ENCODE assay signal across 23 cellular contexts in genomic region chr1:245041058-245041698, GRCh38.
"Had no signal": no experiment of that assay in that cellular context is flagged by ENCODE, and none has a peak within 500 bp of the region (broad histone marks: within the 10 kb centered on the region; RNA-seq: fewer than 3 reads in every experiment).

No MANE protein-coding gene starts in this region.

- H3K4me1 ChIP-seq: prostate gland had no signal

- H3K4me1 Mint-ChIP-seq: activated CD4-positive, alpha-beta T cell treated with anti-CD3 and anti-CD28 coated beads, Interleukin-2, amount 10 ng/mL, durations not matched to agents 24 days and 14 days; activated naive CD8-positive, alpha-beta T cell treated with anti-CD3 and anti-CD28 coated beads for 36 hours; nephron; stimulated activated naive B cell treated with anti-CD40 and anti-IgM and Interleukin-4, amounts not matched to agents 10 μg/mL and 1 μg/mL and 100 μg/mL, for 72 hours had no signal

- ATAC-seq: activated CD8-positive, alpha-beta T cell treated with anti-CD3 and anti-CD28 coated beads, Interleukin-2, amount 10 ng/mL, durations not matched to agents 7 days and 5 days; activated T-cell treated with anti-CD3 and anti-CD28 coated beads, Interleukin-2, amount 50 U/mL, for 72 hours; right cardiac atrium; stimulated activated naive B cell treated with anti-CD40 and anti-IgM and Interleukin-4, amounts not matched to agents 10 μg/mL and 1 μg/mL and 100 μg/mL, for 72 hours had no signal

- H3K27me3 ChIP-seq: brain microvascular endothelial cell, thyroid gland had no signal

- H3K4me3 Mint-ChIP-seq: activated CD4-positive, alpha-beta T cell treated with anti-CD3 and anti-CD28 coated beads, Interleukin-2, amount 10 ng/mL, durations not matched to agents 24 days and 14 days; activated CD8-positive, alpha-beta T cell treated with anti-CD3 and anti-CD28 coated beads, Interleukin-2, amount 10 ng/mL, durations not matched to agents 7 days and 5 days; activated naive CD8-positive, alpha-beta T cell treated with anti-CD3 and anti-CD28 coated beads for 36 hours; activated T-cell treated with anti-CD3 and anti-CD28 coated beads, Interleukin-2, amount 50 U/mL, for 72 hours; nephron; stimulated activated naive B cell treated with anti-CD40 and anti-IgM and Interleukin-4, amounts not matched to agents 10 μg/mL and 1 μg/mL and 100 μg/mL, for 72 hours had no signal

- DNase-seq: activated CD4-positive, alpha-beta T cell treated with anti-CD3 and anti-CD28 coated beads, Interleukin-2, amount 10 ng/mL, durations not matched to agents 24 days and 14 days; activated CD4-positive, CD25-positive, alpha-beta regulatory T cell; activated CD8-positive, alpha-beta memory T cell treated with anti-CD3 and anti-CD28 coated beads, Interleukin-2, amount 50 U/mL, for 48 hours; activated CD8-positive, alpha-beta T cell treated with anti-CD3 and anti-CD28 coated beads, Interleukin-2, amount 10 ng/mL, durations not matched to agents 7 days and 5 days; activated gamma-delta T cell; activated naive CD8-positive, alpha-beta T cell treated with anti-CD3 and anti-CD28 coated beads for 36 hours; activated T-cell treated with anti-CD3 and anti-CD28 coated beads, Interleukin-2, amount 50 U/mL, for 72 hours; anterior cingulate cortex; brain microvascular endothelial cell; cerebellar nuclear complex; effector CD8-positive, alpha-beta T cell; foreskin melanocyte; head of caudate nucleus; kidney glomerular epithelial cell; occipital lobe; right cardiac atrium; stimulated activated CD4-positive, alpha-beta T cell treated with anti-CD3 and anti-CD28 coated beads, Interleukin-15, amount 100 ng/mL, for 24 hours; stimulated activated CD4-positive, alpha-beta T cell treated with anti-CD3 and anti-CD28 coated beads, Interleukin-4, amount 100 ng/mL, for 1 hour; stimulated activated naive B cell treated with anti-CD40 and anti-IgM and Interleukin-4, amounts not matched to agents 10 μg/mL and 1 μg/mL and 100 μg/mL, for 72 hours; thyroid gland had no signal

- H3K9me3 ChIP-seq: prostate gland, thyroid gland had no signal

- H3K27ac ChIP-seq: brain microvascular endothelial cell, prostate gland, skin epidermis had no signal

- H3K27ac Mint-ChIP-seq: activated CD4-positive, alpha-beta T cell treated with anti-CD3 and anti-CD28 coated beads, Interleukin-2, amount 10 ng/mL, durations not matched to agents 24 days and 14 days; activated CD8-positive, alpha-beta T cell treated with anti-CD3 and anti-CD28 coated beads, Interleukin-2, amount 10 ng/mL, durations not matched to agents 7 days and 5 days; activated naive CD8-positive, alpha-beta T cell treated with anti-CD3 and anti-CD28 coated beads for 36 hours; activated T-cell treated with anti-CD3 and anti-CD28 coated beads, Interleukin-2, amount 50 U/mL, for 72 hours; stimulated activated naive B cell treated with anti-CD40 and anti-IgM and Interleukin-4, amounts not matched to agents 10 μg/mL and 1 μg/mL and 100 μg/mL, for 72 hours had no signal

- H3K4me3 ChIP-seq: prostate gland, skin epidermis, thyroid gland had no signal

- H3K36me3 Mint-ChIP-seq: activated naive CD8-positive, alpha-beta T cell treated with anti-CD3 and anti-CD28 coated beads for 36 hours; stimulated activated naive B cell treated with anti-CD40 and anti-IgM and Interleukin-4, amounts not matched to agents 10 μg/mL and 1 μg/mL and 100 μg/mL, for 72 hours had no signal

- H3K36me3 ChIP-seq: brain microvascular endothelial cell, prostate gland, thyroid gland had no signal

- H3K9me3 Mint-ChIP-seq: activated CD4-positive, alpha-beta T cell treated with anti-CD3 and anti-CD28 coated beads, Interleukin-2, amount 10 ng/mL, durations not matched to agents 24 days and 14 days; activated naive CD8-positive, alpha-beta T cell treated with anti-CD3 and anti-CD28 coated beads for 36 hours; activated T-cell treated with anti-CD3 and anti-CD28 coated beads, Interleukin-2, amount 50 U/mL, for 72 hours; stimulated activated naive B cell treated with anti-CD40 and anti-IgM and Interleukin-4, amounts not matched to agents 10 μg/mL and 1 μg/mL and 100 μg/mL, for 72 hours had no signal

- H3K27me3 Mint-ChIP-seq: activated CD4-positive, alpha-beta T cell treated with anti-CD3 and anti-CD28 coated beads, Interleukin-2, amount 10 ng/mL, durations not matched to agents 24 days and 14 days; activated naive CD8-positive, alpha-beta T cell treated with anti-CD3 and anti-CD28 coated beads for 36 hours; stimulated activated naive B cell treated with anti-CD40 and anti-IgM and Interleukin-4, amounts not matched to agents 10 μg/mL and 1 μg/mL and 100 μg/mL, for 72 hours had no signal
